ENCODE assay signal across 9 cellular contexts in the genomic region with DNA sequence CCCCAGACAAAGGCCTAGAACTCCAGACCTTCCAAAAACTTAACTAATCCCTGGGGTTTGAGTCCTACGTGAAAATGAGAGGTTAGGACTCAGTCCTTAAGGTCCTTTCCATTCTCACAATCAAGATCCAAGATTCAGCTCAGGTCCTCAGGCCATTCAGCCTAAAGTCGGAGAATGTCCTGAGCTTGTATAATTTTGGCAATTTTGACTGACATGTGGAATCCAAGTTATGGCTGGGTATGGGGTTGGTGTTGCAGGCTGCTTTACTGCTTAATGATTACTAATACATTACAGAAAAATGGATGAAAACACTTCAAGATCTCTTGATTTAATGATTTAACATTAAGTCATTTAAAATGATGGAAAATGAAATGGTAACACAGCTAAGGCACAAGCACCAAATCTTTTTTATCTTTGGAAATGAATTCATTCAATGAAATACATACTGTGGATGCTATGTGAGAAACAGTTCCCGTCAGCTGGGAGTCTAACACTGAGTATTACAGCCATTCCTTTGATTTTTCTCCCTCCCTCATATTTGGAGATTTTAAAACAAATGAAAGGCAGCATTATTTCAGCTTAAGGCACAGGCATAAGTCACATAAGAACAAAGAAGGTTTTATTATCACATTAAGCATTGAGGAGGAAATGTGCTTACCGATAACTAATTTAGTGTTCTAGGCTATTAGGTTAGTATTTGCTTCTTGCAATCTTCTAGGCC. TPM values are rescaled to one million over a fixed set of nuclear protein-coding genes. Genes with fewer than 3 reads are reported as not detected.
DNase-seq lines count a peak whose midpoint lies in the region; ATAC-seq, FAIRE-seq and TF ChIP-seq lines count a peak whose summit lies in the region.
"Had no signal": no experiment of that assay in that cellular context is flagged by ENCODE, and none has a peak within 500 bp of the region (broad histone marks: within the 10 kb centered on the region; RNA-seq: fewer than 3 reads in every experiment).

No MANE protein-coding gene starts in this region.

- H2AK5ac ChIP-seq in H9 (ENCODE audit: insufficient read length, low read length), result no peak overlapping the region

- H3T11ph ChIP-seq in H9 (ENCODE audit: low read length), result no peak overlapping the region

- H3K56ac ChIP-seq in H9 (ENCODE audit: insufficient read length, low read depth, low read length), result no peak overlapping the region

- peaks cover 0 to 2% of the 10 kb centered on the region in 2 donors for H3K36me3 ChIP-seq in small intestine (ENCODE audit: control insufficient read depth in 2 of 2, insufficient read depth in 2 of 2, low read length in 2 of 2)

- WGBS in H9 (ENCODE audit: extremely low coverage, insufficient read length, low lambda C conversion rate), result no CpG with 5 or more reads among the region's 4 CpGs
- whole genome bisulfite sequencing in small intestine, 3 donors, result 15 to 41% (median 29%) methylated on average over 4 of the region's 4 CpGs

- H2BK20ac ChIP-seq in H9 (ENCODE audit: low read depth, low read length, poor library complexity, severe bottlenecking), result no peak overlapping the region

- no peaks in the 10 kb centered on the region; the same call in 1 of the 2 replicates for H3K27me3 Mint-ChIP-seq in H9 (ENCODE audit: low read depth)

- no peak overlapping the region for H2AFZ ChIP-seq in H9 (ENCODE audit: low read length)

- H3K14ac ChIP-seq in H9 (ENCODE audit: insufficient read depth, low read length), result no peak overlapping the region

- H3K36me3 Mint-ChIP-seq in H9 (ENCODE audit: insufficient read depth in 1 of 3, low read depth in 3 of 3), result no peaks in the 10 kb centered on the region; a peak in 1 of 7 replicates

- 0 out of 5 replicates have a peak overlapping the region, but pooled peaks have one; percentile 81 to 89 for H3K4me3 Mint-ChIP-seq in H9

- no peak overlapping the region for H2BK120ac ChIP-seq in H9 (ENCODE audit: low read depth, low read length, poor library complexity, severe bottlenecking)

- no peaks in the 10 kb centered on the region for H4K20me1 ChIP-seq in H9 (ENCODE audit: control insufficient read depth, insufficient read depth, insufficient read length)

- peaks cover 6% of the 10 kb centered on the region for H3K23me2 ChIP-seq in H9 (ENCODE audit: insufficient read length, low read depth, low read length, poor library complexity, severe bottlenecking)

- H3K9ac ChIP-seq in H9 (ENCODE audit: extremely low read depth, insufficient read length, low read length), result no peak overlapping the region

- H3K4me3 ChIP-seq in WI38 (ENCODE audit: low read depth, low read length) (peak overlapping the region; percentile 77), fibroblast of the aortic adventitia (ENCODE audit: low read depth, low read length) (peak overlapping the region; percentile 81), small intestine (ENCODE audit: low read depth in 1 of 2, low read length in 2 of 2) (peak overlapping the region in 1 of 2 donors; percentile 49)

- no peak overlapping the region for H2BK15ac ChIP-seq in H9 (ENCODE audit: low read depth, low read length)

- H3K79me1 ChIP-seq in H9 (ENCODE audit: insufficient read depth, low read depth, low read length, poor library complexity, severe bottlenecking), result no peaks in the 10 kb centered on the region

- H3K4me1 ChIP-seq in H9 (ENCODE audit: insufficient read depth, low read length) (no peaks in the 10 kb centered on the region; the same call in 1 of the 2 replicates), small intestine (ENCODE audit: control insufficient read depth in 2 of 2, insufficient read depth in 1 of 2, low read depth in 1 of 2, low read length in 1 of 2) (peaks cover 3 to 15% of the 10 kb centered on the region in 2 donors)

- no peak overlapping the region for H2BK5ac ChIP-seq in H9 (ENCODE audit: insufficient read length, low read length)

- no peak overlapping the region for H3K27ac Mint-ChIP-seq in H9

- H3K4ac ChIP-seq in H9 (ENCODE audit: low read depth, low read length), result no peak overlapping the region

- no peak for ATAC-seq in HG02938 (IDR thresholded peaks at IDR 0.05; ENCODE audit: unreplicated experiment)

- no peak overlapping the region for H3K18ac ChIP-seq in H9 (ENCODE audit: insufficient read length, low read depth, low read length)

- no peak overlapping the region for H4K91ac ChIP-seq in H9 (ENCODE audit: insufficient read length, low read depth, low read length)

- no peak overlapping the region for H3K4me2 ChIP-seq in H9 (ENCODE audit: insufficient read depth, insufficient read length, low read length)

- TF ChIP-seq CTCF in H9 (conservative IDR thresholded peaks at IDR 0.05) (no peak), WI38 (IDR thresholded peaks at IDR 0.05; ENCODE audit: low read depth, low read length) (no peak), fibroblast of the aortic adventitia (IDR thresholded peaks at IDR 0.05; ENCODE audit: insufficient read depth, low read length) (no peak)

- H3K23ac ChIP-seq in H9 (ENCODE audit: insufficient read length, low read depth, low read length), result no peak overlapping the region

- H3K27me3 ChIP-seq in H9 (ENCODE audit: insufficient read depth, low read length) (no peaks in the 10 kb centered on the region), small intestine (ENCODE audit: control insufficient read depth in 2 of 2, insufficient read depth in 2 of 2, low read length in 2 of 2) (no peaks in the 10 kb centered on the region)

- no peak overlapping the region for H3K27ac ChIP-seq in H9 (ENCODE audit: insufficient read length, low read depth, low read length)
- H3K27ac ChIP-seq in small intestine (ENCODE audit: low read depth in 1 of 2, low read length in 1 of 2), result peak overlapping the region; percentile 35 to 73

- no peak overlapping the region for H4K5ac ChIP-seq in H9 (ENCODE audit: insufficient read length, low read depth, low read length)

- no peaks in the 10 kb centered on the region; a peak in 1 of 5 replicates for H3K9me3 Mint-ChIP-seq in H9

- H3K9me3 ChIP-seq in H9 (ENCODE audit: control insufficient read depth, low read depth, low read length) (no peaks in the 10 kb centered on the region), small intestine (ENCODE audit: control insufficient read depth, low read depth) (no peaks in the 10 kb centered on the region)

- no peak for FAIRE-seq in small intestine (lab: Jason Lieb, UNC)

- peaks cover 31 to 33% of the 10 kb centered on the region in 2 experiments for H3K4me1 Mint-ChIP-seq in H9

- H3K79me2 ChIP-seq in H9 (ENCODE audit: insufficient read depth, low read length), result no peaks in the 10 kb centered on the region

- DNase-seq in H9 (no peak), fibroblast of the aortic adventitia (ENCODE audit: low read depth) (no peak), small intestine (no peak), COR-L47 (lab: John Stamatoyannopoulos, UW) (no peak), C1 segment of cervical spinal cord (lab: John Stamatoyannopoulos, UW) (no peak), RPMI8226 (no peak)
- DNase-seq: activated CD4-positive, CD25-positive, alpha-beta regulatory T cell had no signal

- H4K8ac ChIP-seq in H9 (replicated peaks; ENCODE audit: insufficient read length, low read depth, low read length), result no peak overlapping the region

- no peak overlapping the region for H2BK12ac ChIP-seq in H9 (ENCODE audit: insufficient read length, low read depth, low read length)

RNA-seq across cellular contexts. Expression of gene ARHGAP18, which starts 1.3 kb away (rescaled TPM):
- total RNA-seq in H9 (2021) (2.0 and 2.4 TPM in 2 replicates), fibroblast of the aortic adventitia (ENCODE audit: low replicate concordance) (26.2 and 65.8 TPM in 2 replicates)
- 10 to 100 TPM; 15.1 to 32.4 (median 26.2) TPM for polyA plus RNA-seq in small intestine
